In genomic region chr13:77751513-77752456, GRCh38 we compare ENCODE assay signal across 8 cellular contexts. TPM values are rescaled to one million over a fixed set of nuclear protein-coding genes. Genes with fewer than 3 reads are reported as not detected.
A peak's percentile ranks its signal among the peaks of the same experiment; 100 is the strongest.
DNase-seq lines count a peak whose midpoint lies in the region; ATAC-seq and TF ChIP-seq lines count a peak whose summit lies in the region.

No MANE protein-coding gene starts in this region.

- in situ Hi-C loops in Caki2 (cut with HindIII; ENCODE audit: low pct_unique_long_range_greater_than_20kb, low sequenced_read_pairs) = no loop called here

- intact Hi-C loops in posterior vena cava (cut with DNase I) = loop anchor here in 1 of 2 donors (2.0 kb wide), 1 partner anchor 33 kb away; no protein-coding TSS in a partner anchor

- no peaks in the 10 kb centered on the region for H3K27me3 Mint-ChIP-seq in neural crest cell (ENCODE audit: low read depth)

- DNase-seq in Caki2 (ENCODE audit: low read depth) = peak; percentile 29
- DNase-seq in NCI-H524 (lab: John Stamatoyannopoulos, UW) = peak; percentile 38 to 77
- DNase-seq in activated CD8-positive, alpha-beta memory T cell treated with anti-CD3 and anti-CD28 coated beads, Interleukin-2, amount 50 U/mL, for 4 hours = peak; percentile 30
- peak; percentile 58 for DNase-seq in fibroblast of mammary gland (ENCODE audit: low read depth)
- DNase-seq in neural crest cell (ENCODE audit: low read depth, low spot score) = peak; percentile 41
- DNase-seq in posterior vena cava (ENCODE audit: low spot score) = no peak

- no peak overlapping the region for H3K4me3 ChIP-seq in fibroblast of mammary gland (ENCODE audit: control insufficient read depth, low read depth, low read length)

- peaks cover 17% of the 10 kb centered on the region for H3K4me1 Mint-ChIP-seq in neural crest cell

- TF ChIP-seq CTCF in fibroblast of mammary gland (conservative IDR thresholded peaks at IDR 0.05; ENCODE audit: control insufficient read depth, insufficient read depth, low read depth, low read length) (peak; percentile 79), neural crest cell (conservative IDR thresholded peaks at IDR 0.05) (peak; percentile 86)

- peaks cover 29% of the 10 kb centered on the region for H3K36me3 Mint-ChIP-seq in neural crest cell (ENCODE audit: low read depth)

- no peaks in the 10 kb centered on the region for H3K9me3 Mint-ChIP-seq in neural crest cell

- no peak overlapping the region for H3K4me3 Mint-ChIP-seq in neural crest cell

- peak overlapping the region; percentile 77 for H3K27ac Mint-ChIP-seq in neural crest cell (ENCODE audit: unreplicated experiment)

- ATAC-seq in GM19025 (IDR thresholded peaks at IDR 0.05; ENCODE audit: low read depth, unreplicated experiment) (peak; percentile 69), HG03159 (IDR thresholded peaks at IDR 0.05; ENCODE audit: unreplicated experiment) (peak; percentile 84)

RNA-seq across cellular contexts. Expression of gene SLAIN1, which starts 54.3 kb away (rescaled TPM):
- total RNA-seq in Caki2 (2014; rRNA removed; shearing (Covaris generic); ENCODE audit: low replicate concordance) = 1.8 and 5.3 TPM in 2 replicates
- total RNA-seq in neural crest cell (38.7 and 43.3 TPM in 2 replicates), posterior vena cava (10 to 100 TPM in 1 of 2 donors, 1 to 10 TPM in 1; 6.4 to 11.0 TPM)
